11 cellular contexts compared by ENCODE assay signal in genomic region chr1:226111865-226112395, GRCh38. TPM values are rescaled to one million over a fixed set of nuclear protein-coding genes. Genes with fewer than 3 reads are reported as not detected.
DNase-seq lines count a peak whose midpoint lies in the region; ATAC-seq and TF ChIP-seq lines count a peak whose summit lies in the region.
"Had no signal": no experiment of that assay in that cellular context is flagged by ENCODE, and none has a peak within 500 bp of the region (broad histone marks: within the 10 kb centered on the region; RNA-seq: fewer than 3 reads in every experiment).

No MANE protein-coding gene starts in this region.

- ATAC-seq in Right ventricle myocardium superior (ENCODE audit: poor library complexity) (no peak), left cardiac atrium (no peak), GM21723 (IDR thresholded peaks at IDR 0.05; ENCODE audit: unreplicated experiment) (no peak), HG03565 (IDR thresholded peaks at IDR 0.05; ENCODE audit: unreplicated experiment) (no peak)
- no peak for ATAC-seq in activated T-helper 17 cell treated with anti-CD3 and anti-CD28 coated beads, Interleukin-2, amount 50 U/mL, for 72 hours (replicated peaks)
- ATAC-seq: T-cell had no signal

- H3K4me3 Mint-ChIP-seq in activated T-helper 17 cell treated with anti-CD3 and anti-CD28 coated beads, Interleukin-2, amount 50 U/mL, for 72 hours, result peak overlapping the region; percentile 63
- H3K4me3 Mint-ChIP-seq in mesothelial cell of epicardium (peak overlapping the region; percentile 65), type B pancreatic cell (peak overlapping the region; percentile 83)

- no peaks in the 10 kb centered on the region for H3K27me3 Mint-ChIP-seq in activated T-helper 17 cell treated with anti-CD3 and anti-CD28 coated beads, Interleukin-2, amount 50 U/mL, for 72 hours
- H3K27me3 Mint-ChIP-seq in mesothelial cell of epicardium (ENCODE audit: low read depth) (peaks cover 1% of the 10 kb centered on the region), type B pancreatic cell (peaks cover 2% of the 10 kb centered on the region)
- H3K27me3 Mint-ChIP-seq: T-cell had no signal

- TF ChIP-seq CTCF in mesothelial cell of epicardium (IDR thresholded peaks at IDR 0.05; ENCODE audit: unreplicated experiment) (no peak), type B pancreatic cell (conservative IDR thresholded peaks at IDR 0.05) (no peak)

- intact Hi-C loops in Right ventricle myocardium superior (cut with DNase I), result loop anchor here (5.0 kb wide), 1 partner anchor 45 kb away; no protein-coding TSS in a partner anchor
- intact Hi-C loops in left cardiac atrium (cut with DNase I), result loop anchor here in 1 of 2 donors (5.0 kb wide), 1 partner anchor 110 kb away; no protein-coding TSS in a partner anchor

- DNase-seq in Right ventricle myocardium superior, result peak; percentile 38
- DNase-seq in left cardiac atrium, result no peak
- no peak for DNase-seq in mesothelial cell of epicardium (ENCODE audit: low spot score in 2 of 2, unreplicated experiment in 2 of 2)
- no peak for DNase-seq in type B pancreatic cell (ENCODE audit: extremely low spot score, unreplicated experiment)
- DNase-seq in NCI-H748 treated with DMSO at 0.1 percent for 48 hours (lab: John Stamatoyannopoulos, UW), result no peak
- DNase-seq: NCI-H1048; stimulated activated naive CD4-positive, alpha-beta T cell treated with Interleukin-2 at 50 U/mL for 16 hours; T-cell had no signal

- no peaks in the 10 kb centered on the region for H3K36me3 Mint-ChIP-seq in activated T-helper 17 cell treated with anti-CD3 and anti-CD28 coated beads, Interleukin-2, amount 50 U/mL, for 72 hours (ENCODE audit: low read depth)
- H3K36me3 Mint-ChIP-seq in mesothelial cell of epicardium, result no peaks in the 10 kb centered on the region
- H3K36me3 Mint-ChIP-seq in type B pancreatic cell, result no peaks in the 10 kb centered on the region
- H3K36me3 Mint-ChIP-seq: T-cell had no signal

- H3K27ac Mint-ChIP-seq in activated T-helper 17 cell treated with anti-CD3 and anti-CD28 coated beads, Interleukin-2, amount 50 U/mL, for 72 hours, result no peak overlapping the region
- H3K27ac Mint-ChIP-seq in mesothelial cell of epicardium (no peak overlapping the region), type B pancreatic cell (peak overlapping the region; percentile 24)

- no peaks in the 10 kb centered on the region for H3K9me3 Mint-ChIP-seq in activated T-helper 17 cell treated with anti-CD3 and anti-CD28 coated beads, Interleukin-2, amount 50 U/mL, for 72 hours
- H3K9me3 Mint-ChIP-seq in mesothelial cell of epicardium, result no peaks in the 10 kb centered on the region
- H3K9me3 Mint-ChIP-seq in type B pancreatic cell, result no peaks in the 10 kb centered on the region
- H3K9me3 Mint-ChIP-seq: T-cell had no signal

- H3K4me1 Mint-ChIP-seq in activated T-helper 17 cell treated with anti-CD3 and anti-CD28 coated beads, Interleukin-2, amount 50 U/mL, for 72 hours, result peaks cover 10% of the 10 kb centered on the region
- H3K4me1 Mint-ChIP-seq in mesothelial cell of epicardium (peaks cover 27% of the 10 kb centered on the region), type B pancreatic cell (ENCODE audit: unreplicated experiment) (peaks cover 34% of the 10 kb centered on the region)

RNA-seq across cellular contexts. Expression of gene H3-3A, which starts 49.4 kb away (rescaled TPM):
- total RNA-seq in Right ventricle myocardium superior (271 TPM), left cardiac atrium (100 to 1,000 TPM; 285 to 316 TPM), mesothelial cell of epicardium (796 to 806 TPM (median 800 TPM) in 3 replicates), type B pancreatic cell (ENCODE audit: low replicate concordance) (684 and 873 TPM in 2 replicates)
- total RNA-seq in activated T-helper 17 cell treated with anti-CD3 and anti-CD28 coated beads, Interleukin-2, amount 50 U/mL, for 72 hours, result 100 to 1,000 TPM; 222 to 316 TPM
